In the genomic region with DNA sequence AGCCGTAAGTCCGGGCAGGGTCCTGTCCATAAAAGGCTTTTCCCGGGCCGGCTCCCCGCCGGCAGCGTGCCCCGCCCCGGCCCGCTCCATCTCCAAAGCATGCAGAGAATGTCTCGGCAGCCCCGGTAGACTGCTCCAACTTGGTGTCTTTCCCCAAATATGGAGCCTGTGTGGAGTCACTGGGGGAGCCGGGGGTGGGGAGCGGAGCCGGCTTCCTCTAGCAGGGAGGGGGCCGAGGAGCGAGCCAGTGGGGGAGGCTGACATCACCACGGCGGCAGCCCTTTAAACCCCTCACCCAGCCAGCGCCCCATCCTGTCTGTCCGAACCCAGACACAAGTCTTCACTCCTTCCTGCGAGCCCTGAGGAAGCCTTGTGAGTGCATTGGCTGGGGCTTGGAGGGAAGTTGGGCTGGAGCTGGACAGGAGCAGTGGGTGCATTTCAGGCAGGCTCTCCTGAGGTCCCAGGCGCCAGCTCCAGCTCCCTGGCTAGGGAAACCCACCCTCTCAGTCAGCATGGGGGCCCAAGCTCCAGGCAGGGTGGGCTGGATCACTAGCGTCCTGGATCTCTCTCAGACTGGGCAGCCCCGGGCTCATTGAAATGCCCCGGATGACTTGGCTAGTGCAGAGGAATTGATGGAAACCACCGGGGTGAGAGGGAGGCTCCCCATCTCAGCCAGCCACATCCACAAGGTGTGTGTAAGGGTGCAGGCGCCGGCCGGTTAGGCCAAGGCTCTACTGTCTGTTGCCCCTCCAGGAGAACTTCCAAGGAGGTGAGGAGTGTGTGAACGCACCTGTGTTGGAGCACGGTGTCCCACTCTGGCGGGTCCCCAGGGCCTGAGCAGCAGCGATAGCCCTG, we compare ENCODE assay signal across 9 cellular contexts. TPM values are rescaled to one million over a fixed set of nuclear protein-coding genes. Genes with fewer than 3 reads are reported as not detected.
DNase-seq lines count a peak whose midpoint lies in the region; ATAC-seq and TF ChIP-seq lines count a peak whose summit lies in the region.
"Had no signal": no experiment of that assay in that cellular context is flagged by ENCODE, and none has a peak within 500 bp of the region (broad histone marks: within the 10 kb centered on the region; RNA-seq: fewer than 3 reads in every experiment).

Gene TAGLN, plus strand, starts transcription at position 310 of the 855 bp plus-strand sequence. CDS start 3,644 bp downstream, outside the sequence.

- H3K27me3 Mint-ChIP-seq in activated CD4-positive, alpha-beta T cell treated with anti-CD3 and anti-CD28 coated beads for 36 hours = no peaks in the 10 kb centered on the region
- H3K27me3 Mint-ChIP-seq: stimulated activated naive CD8-positive, alpha-beta T cell treated with anti-CD3 and anti-CD28 coated beads, Interleukin-15, Interleukin-2, amounts not matched to agents 100 ng/mL and 50 ng/mL, for 24 hours had no signal

- DNase-seq in activated CD4-positive, alpha-beta T cell treated with anti-CD3 and anti-CD28 coated beads for 36 hours = no peak
- DNase-seq in activated CD4-positive, alpha-beta T cell treated with anti-CD3 and anti-CD28 coated beads for 48 hours = no peak
- DNase-seq in epithelial cell of proximal tubule (ENCODE audit: low read depth) = no peak
- DNase-seq in mucosa of gallbladder (ENCODE audit: low spot score) = peak; percentile 82
- DNase-seq in uterus = peak; percentile 94 to 97
- no peak for DNase-seq in GF-D8 (lab: John Stamatoyannopoulos, UW)
- DNase-seq in amygdala (lab: John Stamatoyannopoulos, UW) = no peak

- CTCF ChIA-PET in activated CD4-positive, alpha-beta T cell treated with anti-CD3 and anti-CD28 coated beads for 36 hours (lab: Charles Lee) = interaction anchor here (1.1 kb wide), 1 partner anchor 27 kb away, joined by 3 read pairs; no protein-coding TSS in a partner anchor

- ATAC-seq in activated CD4-positive, alpha-beta T cell treated with anti-CD3 and anti-CD28 coated beads for 36 hours = peak; percentile 25
- ATAC-seq in GM19324 (IDR thresholded peaks at IDR 0.05; ENCODE audit: low FRiP score, unreplicated experiment) = no peak

- peak within 1 kb of the TSS; percentile 97 to 98 for H3K27ac ChIP-seq in uterus

- no peaks in the 10 kb centered on the region for H3K36me3 ChIP-seq in uterus

- H3K4me3 ChIP-seq in epithelial cell of proximal tubule (ENCODE audit: low read depth, low read length) (no peak within 1 kb of the TSS), uterus (peak within 1 kb of the TSS; percentile 58 to 95)

- POLR2A ChIA-PET in activated CD4-positive, alpha-beta T cell treated with anti-CD3 and anti-CD28 coated beads for 36 hours (lab: Charles Lee) = interaction anchor here (0.5 kb wide), 1 partner anchor 12 kb away, joined by 4 read pairs; no protein-coding TSS in a partner anchor

- H3K27me3 ChIP-seq in uterus = no peaks in the 10 kb centered on the region

- H3K4me1 Mint-ChIP-seq in activated CD4-positive, alpha-beta T cell treated with anti-CD3 and anti-CD28 coated beads for 36 hours = no peaks in the 10 kb centered on the region

- no peaks in the 10 kb centered on the region for H3K9me3 Mint-ChIP-seq in activated CD4-positive, alpha-beta T cell treated with anti-CD3 and anti-CD28 coated beads for 36 hours (ENCODE audit: low read depth)
- H3K9me3 Mint-ChIP-seq: stimulated activated naive CD8-positive, alpha-beta T cell treated with anti-CD3 and anti-CD28 coated beads, Interleukin-15, Interleukin-2, amounts not matched to agents 100 ng/mL and 50 ng/mL, for 24 hours had no signal

- intact Hi-C loops in activated CD4-positive, alpha-beta T cell treated with anti-CD3 and anti-CD28 coated beads for 36 hours (cut with DNase I, micrococcal nuclease) = no loop called here
- intact Hi-C loops in uterus (cut with DNase I; ENCODE audit: low total_unique reads) = no loop called here

- H3K9me3 ChIP-seq in uterus = no peaks in the 10 kb centered on the region

- H3K4me3 Mint-ChIP-seq in activated CD4-positive, alpha-beta T cell treated with anti-CD3 and anti-CD28 coated beads for 36 hours = no peak within 1 kb of the TSS
- H3K4me3 Mint-ChIP-seq: stimulated activated naive CD8-positive, alpha-beta T cell treated with anti-CD3 and anti-CD28 coated beads, Interleukin-15, Interleukin-2, amounts not matched to agents 100 ng/mL and 50 ng/mL, for 24 hours had no signal

- TF ChIP-seq CTCF in epithelial cell of proximal tubule (conservative IDR thresholded peaks at IDR 0.05; ENCODE audit: low read depth, low read length) (no peak), uterus (IDR thresholded peaks at IDR 0.05) (peak in 1 of 4 experiments; percentile 12)

- H3K4me1 ChIP-seq in uterus = peaks cover 0 to 1% of the 10 kb centered on the region in 2 donors

- no peak within 1 kb of the TSS for H3K27ac Mint-ChIP-seq in activated CD4-positive, alpha-beta T cell treated with anti-CD3 and anti-CD28 coated beads for 36 hours
- H3K27ac Mint-ChIP-seq: stimulated activated naive CD8-positive, alpha-beta T cell treated with anti-CD3 and anti-CD28 coated beads, Interleukin-15, Interleukin-2, amounts not matched to agents 100 ng/mL and 50 ng/mL, for 24 hours had no signal

- TF ChIP-seq POLR2A in uterus (IDR thresholded peaks at IDR 0.05) = peak; percentile 73 to 85

- H3K36me3 Mint-ChIP-seq in activated CD4-positive, alpha-beta T cell treated with anti-CD3 and anti-CD28 coated beads for 36 hours (ENCODE audit: low read depth) = peaks cover 6% of the 10 kb centered on the region

RNA-seq across cellular contexts. Expression of gene TAGLN, which starts in this region (rescaled TPM):
- 1 to 10 TPM; 1.6 to 2.0 TPM for total RNA-seq in activated CD4-positive, alpha-beta T cell treated with anti-CD3 and anti-CD28 coated beads for 36 hours
- total RNA-seq in epithelial cell of proximal tubule (470 and 583 TPM in 2 replicates), mucosa of gallbladder (2,517 TPM), uterus (1,000 to 10,000 TPM; 1,588 to 9,854 (median 3,936) TPM)

Comparison
In these comparisons a context has a peak if more than half of its experiments do, and no peak if none do; other contexts are left out.
1. RNA of gene TAGLN (total RNA-seq): 1,588 to 9,854 TPM in uterus, 2,517 TPM in mucosa of gallbladder (single experiment) and 470 to 583 TPM in epithelial cell of proximal tubule; 1.6 to 2.0 TPM in activated CD4-positive, alpha-beta T cell treated with anti-CD3 and anti-CD28 coated beads for 36 hours; every median in the first group is over 100 times any median in the second.
2. DNase-seq: peak in mucosa of gallbladder (single experiment) and uterus (2 of 2); none in activated CD4-positive, alpha-beta T cell treated with anti-CD3 and anti-CD28 coated beads for 36 hours (single experiment), activated CD4-positive, alpha-beta T cell treated with anti-CD3 and anti-CD28 coated beads for 48 hours (single experiment), epithelial cell of proximal tubule (single experiment), GF-D8 (single experiment) and amygdala (0 of 56).